8 cellular contexts compared by ENCODE assay signal in the genomic region with DNA sequence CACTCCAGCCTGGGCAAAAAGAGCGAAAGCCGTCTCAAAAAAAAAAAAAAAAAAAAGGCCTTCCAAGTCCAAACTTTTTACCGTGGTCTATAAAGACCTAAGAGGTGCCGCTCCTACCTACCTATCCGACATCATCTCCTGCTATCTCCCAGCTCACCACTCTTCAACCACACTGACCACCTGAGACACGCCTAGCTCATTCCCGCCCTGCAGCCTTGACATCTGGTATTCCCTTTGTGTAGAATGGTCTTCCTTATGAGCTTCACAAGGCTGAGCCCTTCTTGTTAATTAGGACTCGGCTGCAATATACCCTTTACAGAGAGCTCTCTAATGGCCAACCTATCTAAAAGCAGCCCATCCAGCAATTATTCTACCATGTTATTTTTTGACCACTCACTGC. TPM values are rescaled to one million over a fixed set of nuclear protein-coding genes. Genes with fewer than 3 reads are reported as not detected.
DNase-seq lines count a peak whose midpoint lies in the region; ATAC-seq and TF ChIP-seq lines count a peak whose summit lies in the region.

No MANE protein-coding gene starts in this region.

- peaks cover 40% of the 10 kb centered on the region for H3K36me3 Mint-ChIP-seq in Caco-2 (ENCODE audit: insufficient read depth, unreplicated experiment)
- peaks cover 22% of the 10 kb centered on the region for H3K36me3 Mint-ChIP-seq in endothelial cell (ENCODE audit: low read depth, unreplicated experiment)
- H3K36me3 Mint-ChIP-seq in osteocyte (ENCODE audit: unreplicated experiment), result peaks cover 14% of the 10 kb centered on the region

- H3K27me3 Mint-ChIP-seq in Caco-2 (ENCODE audit: insufficient read depth, unreplicated experiment) (peaks cover 4% of the 10 kb centered on the region), endothelial cell (ENCODE audit: unreplicated experiment) (peaks cover 2% of the 10 kb centered on the region), osteocyte (ENCODE audit: unreplicated experiment) (no peaks in the 10 kb centered on the region)

- H3K4me3 Mint-ChIP-seq in Caco-2 (ENCODE audit: unreplicated experiment), result peak overlapping the region; percentile 90
- H3K4me3 Mint-ChIP-seq in endothelial cell (ENCODE audit: unreplicated experiment), result peak overlapping the region; percentile 98
- peak overlapping the region; percentile 96 for H3K4me3 Mint-ChIP-seq in osteocyte (ENCODE audit: unreplicated experiment)

- peak overlapping the region; percentile 63 for H3K4me3 ChIP-seq in Caco-2 (ENCODE audit: low read depth, low read length)

- H3K27ac Mint-ChIP-seq in Caco-2 (ENCODE audit: unreplicated experiment), result peak overlapping the region; percentile 99
- peak overlapping the region; percentile 94 for H3K27ac Mint-ChIP-seq in endothelial cell (ENCODE audit: unreplicated experiment)
- H3K27ac Mint-ChIP-seq in osteocyte (ENCODE audit: unreplicated experiment), result peak overlapping the region; percentile 94

- H3K27me3 ChIP-seq in Caco-2 (replicated peaks; ENCODE audit: control insufficient read depth, insufficient read depth, low read length), result no peaks in the 10 kb centered on the region

- no peaks in the 10 kb centered on the region for H3K36me3 ChIP-seq in Caco-2 (ENCODE audit: control insufficient read depth, insufficient read depth, low read length)

- TF ChIP-seq CTCF in Caco-2 (IDR thresholded peaks at IDR 0.05; ENCODE audit: insufficient read depth in 1 of 2, low read depth in 1 of 2, low read length in 1 of 2, severe bottlenecking in 1 of 2, unreplicated experiment in 1 of 2) (no peak), endothelial cell (IDR thresholded peaks at IDR 0.05; ENCODE audit: unreplicated experiment) (no peak), osteocyte (IDR thresholded peaks at IDR 0.05) (no peak)

- no TSS peak for BruUV-seq in Caco-2 (replicated peaks; lab: Mats Ljungman, UMichigan)

- 0 out of 2 replicates have a peak, but pooled peaks cover 6% of the 10 kb centered on the region for H3K4me1 ChIP-seq in Caco-2

- ATAC-seq in HG03135 (IDR thresholded peaks at IDR 0.05; ENCODE audit: unreplicated experiment), result no peak

- intact Hi-C loops in Caco-2 (cut with micrococcal nuclease; ENCODE audit: unreplicated experiment), result loop anchor here (1.0 kb wide), 1 partner anchor 41 kb away; the partner anchor contains the start of gene CPT2

- H3K9me3 Mint-ChIP-seq in Caco-2 (ENCODE audit: unreplicated experiment) (no peaks in the 10 kb centered on the region), endothelial cell (ENCODE audit: unreplicated experiment) (no peaks in the 10 kb centered on the region), osteocyte (ENCODE audit: unreplicated experiment) (no peaks in the 10 kb centered on the region)

- CTCF ChIA-PET in Caco-2 (lab: Charles Lee), result no interaction called here

- no peaks in the 10 kb centered on the region for H3K9me3 ChIP-seq in Caco-2

- POLR2A ChIA-PET in Caco-2 (lab: Charles Lee), result no interaction called here

- DNase-seq in Caco-2, result no peak
- peak; percentile 15 for DNase-seq in NCI-H69 (lab: John Stamatoyannopoulos, UW)
- no peak for DNase-seq in endothelial cell (ENCODE audit: low spot score)
- DNase-seq in osteocyte (ENCODE audit: extremely low spot score, unreplicated experiment), result no peak
- DNase-seq in midbrain (lab: John Stamatoyannopoulos, UW), result no peak
- DNase-seq in NCI-H1694 (lab: John Stamatoyannopoulos, UW), result no peak
- no peak for DNase-seq in Ammon's horn (ENCODE audit: low spot score)

- peaks cover 16% of the 10 kb centered on the region for H3K4me1 Mint-ChIP-seq in Caco-2 (ENCODE audit: low read depth, unreplicated experiment)
- peaks cover 13% of the 10 kb centered on the region for H3K4me1 Mint-ChIP-seq in endothelial cell (ENCODE audit: unreplicated experiment)
- H3K4me1 Mint-ChIP-seq in osteocyte (ENCODE audit: unreplicated experiment), result peaks cover 30% of the 10 kb centered on the region

RNA-seq across cellular contexts. Expression of gene MAGOH, which starts 0.7 kb away (rescaled TPM):
- total RNA-seq in Caco-2 (2022), result 74.2 and 77.0 TPM in 2 replicates
- total RNA-seq in endothelial cell (ENCODE audit: unreplicated experiment), result 57.3 TPM
- total RNA-seq in osteocyte, result 34.5 and 37.7 TPM in 2 replicates

RNA-seq across cellular contexts. Expression of gene CZIB, which starts 17.2 kb away (rescaled TPM):
- total RNA-seq in Caco-2 (2022) (36.0 and 42.6 TPM in 2 replicates), endothelial cell (ENCODE audit: unreplicated experiment) (65.0 TPM), osteocyte (52.6 and 59.8 TPM in 2 replicates)

RNA-seq across cellular contexts. Expression of gene CPT2, which starts 41.0 kb away (rescaled TPM):
- 12.5 and 14.4 TPM in 2 replicates for total RNA-seq in Caco-2 (2022)
- total RNA-seq in endothelial cell (ENCODE audit: unreplicated experiment), result 17.6 TPM
- total RNA-seq in osteocyte, result 15.6 and 16.6 TPM in 2 replicates
